2 cellular contexts compared by ENCODE assay signal in genomic region chr20:18669241-18670019, GRCh38.
TF ChIP-seq lines count a peak whose summit lies in the region.

No MANE protein-coding gene starts in this region.

TF ChIP-seq in WTC11, 78 proteins besides CTCF, POLR2A, EP300 and RAD21 (continued from another document):
- TF ChIP-seq, protein P1, sequence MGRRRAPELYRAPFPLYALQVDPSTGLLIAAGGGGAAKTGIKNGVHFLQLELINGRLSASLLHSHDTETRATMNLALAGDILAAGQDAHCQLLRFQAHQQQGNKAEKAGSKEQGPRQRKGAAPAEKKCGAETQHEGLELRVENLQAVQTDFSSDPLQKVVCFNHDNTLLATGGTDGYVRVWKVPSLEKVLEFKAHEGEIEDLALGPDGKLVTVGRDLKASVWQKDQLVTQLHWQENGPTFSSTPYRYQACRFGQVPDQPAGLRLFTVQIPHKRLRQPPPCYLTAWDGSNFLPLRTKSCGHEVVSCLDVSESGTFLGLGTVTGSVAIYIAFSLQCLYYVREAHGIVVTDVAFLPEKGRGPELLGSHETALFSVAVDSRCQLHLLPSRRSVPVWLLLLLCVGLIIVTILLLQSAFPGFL (CRISPR knock-in tag; IDR thresholded peaks at IDR 0.05; ENCODE audit: borderline replicate concordance), result no peak
- TF ChIP-seq NR3C1 (CRISPR knock-in tag; conservative IDR thresholded peaks at IDR 0.05; ENCODE audit: low read depth) (no peak), ZNF121 (CRISPR knock-in tag; IDR thresholded peaks at IDR 0.05) (no peak), ARID4B (CRISPR knock-in tag; IDR thresholded peaks at IDR 0.05; ENCODE audit: borderline replicate concordance) (no peak), FOXP4 (CRISPR knock-in tag; IDR thresholded peaks at IDR 0.05) (no peak)
- TF ChIP-seq, protein P2, sequence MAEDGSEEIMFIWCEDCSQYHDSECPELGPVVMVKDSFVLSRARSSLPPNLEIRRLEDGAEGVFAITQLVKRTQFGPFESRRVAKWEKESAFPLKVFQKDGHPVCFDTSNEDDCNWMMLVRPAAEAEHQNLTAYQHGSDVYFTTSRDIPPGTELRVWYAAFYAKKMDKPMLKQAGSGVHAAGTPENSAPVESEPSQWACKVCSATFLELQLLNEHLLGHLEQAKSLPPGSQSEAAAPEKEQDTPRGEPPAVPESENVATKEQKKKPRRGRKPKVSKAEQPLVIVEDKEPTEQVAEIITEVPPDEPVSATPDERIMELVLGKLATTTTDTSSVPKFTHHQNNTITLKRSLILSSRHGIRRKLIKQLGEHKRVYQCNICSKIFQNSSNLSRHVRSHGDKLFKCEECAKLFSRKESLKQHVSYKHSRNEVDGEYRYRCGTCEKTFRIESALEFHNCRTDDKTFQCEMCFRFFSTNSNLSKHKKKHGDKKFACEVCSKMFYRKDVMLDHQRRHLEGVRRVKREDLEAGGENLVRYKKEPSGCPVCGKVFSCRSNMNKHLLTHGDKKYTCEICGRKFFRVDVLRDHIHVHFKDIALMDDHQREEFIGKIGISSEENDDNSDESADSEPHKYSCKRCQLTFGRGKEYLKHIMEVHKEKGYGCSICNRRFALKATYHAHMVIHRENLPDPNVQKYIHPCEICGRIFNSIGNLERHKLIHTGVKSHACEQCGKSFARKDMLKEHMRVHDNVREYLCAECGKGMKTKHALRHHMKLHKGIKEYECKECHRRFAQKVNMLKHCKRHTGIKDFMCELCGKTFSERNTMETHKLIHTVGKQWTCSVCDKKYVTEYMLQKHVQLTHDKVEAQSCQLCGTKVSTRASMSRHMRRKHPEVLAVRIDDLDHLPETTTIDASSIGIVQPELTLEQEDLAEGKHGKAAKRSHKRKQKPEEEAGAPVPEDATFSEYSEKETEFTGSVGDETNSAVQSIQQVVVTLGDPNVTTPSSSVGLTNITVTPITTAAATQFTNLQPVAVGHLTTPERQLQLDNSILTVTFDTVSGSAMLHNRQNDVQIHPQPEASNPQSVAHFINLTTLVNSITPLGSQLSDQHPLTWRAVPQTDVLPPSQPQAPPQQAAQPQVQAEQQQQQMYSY (CRISPR knock-in tag; IDR thresholded peaks at IDR 0.05), result no peak
- TF ChIP-seq, protein P3, sequence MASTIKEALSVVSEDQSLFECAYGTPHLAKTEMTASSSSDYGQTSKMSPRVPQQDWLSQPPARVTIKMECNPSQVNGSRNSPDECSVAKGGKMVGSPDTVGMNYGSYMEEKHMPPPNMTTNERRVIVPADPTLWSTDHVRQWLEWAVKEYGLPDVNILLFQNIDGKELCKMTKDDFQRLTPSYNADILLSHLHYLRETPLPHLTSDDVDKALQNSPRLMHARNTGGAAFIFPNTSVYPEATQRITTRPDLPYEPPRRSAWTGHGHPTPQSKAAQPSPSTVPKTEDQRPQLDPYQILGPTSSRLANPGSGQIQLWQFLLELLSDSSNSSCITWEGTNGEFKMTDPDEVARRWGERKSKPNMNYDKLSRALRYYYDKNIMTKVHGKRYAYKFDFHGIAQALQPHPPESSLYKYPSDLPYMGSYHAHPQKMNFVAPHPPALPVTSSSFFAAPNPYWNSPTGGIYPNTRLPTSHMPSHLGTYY (CRISPR knock-in tag; IDR thresholded peaks at IDR 0.05), result no peak
TF ChIP-seq in WTC11: peak in this region for 0.

TF ChIP-seq in H1, 55 proteins besides CTCF, POLR2A, EP300 and RAD21 (continued from another document):
- TF ChIP-seq TEAD4 (IDR thresholded peaks at IDR 0.05; ENCODE audit: low read depth, low read length), result peak; percentile 29; the same call in 1 of the 2 replicates
